ENCODE assay signal across 9 cellular contexts in the genomic region with DNA sequence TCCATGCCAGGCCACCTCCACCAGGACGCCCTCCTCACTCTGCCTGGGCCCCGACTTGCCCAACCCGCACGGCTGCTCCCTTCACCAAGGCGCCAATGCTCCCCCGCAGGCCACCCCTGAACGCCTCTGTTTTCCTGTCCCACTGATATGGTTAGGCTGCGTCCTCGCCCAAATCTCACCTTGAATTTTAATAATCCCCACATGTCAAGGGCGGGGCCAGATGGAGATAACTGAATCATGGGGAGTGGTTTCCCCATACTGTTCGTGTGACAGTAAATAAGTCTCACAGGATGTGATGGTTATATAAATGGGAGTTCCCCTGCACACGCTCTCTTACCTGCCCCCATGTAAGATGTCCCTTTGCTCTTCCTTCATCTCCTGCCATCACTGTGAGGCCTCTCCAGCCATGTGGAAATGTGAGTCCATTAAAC. TPM values are rescaled to one million over a fixed set of nuclear protein-coding genes. Genes with fewer than 3 reads are reported as not detected.
A peak's percentile ranks its signal among the peaks of the same experiment; 100 is the strongest.
DNase-seq lines count a peak whose midpoint lies in the region; ATAC-seq and TF ChIP-seq lines count a peak whose summit lies in the region.
"Had no signal": no experiment of that assay in that cellular context is flagged by ENCODE, and none has a peak within 500 bp of the region (broad histone marks: within the 10 kb centered on the region; RNA-seq: fewer than 3 reads in every experiment).

No MANE protein-coding gene starts in this region.

- H3K27ac ChIP-seq in RWPE1, result no peak overlapping the region
- H3K27ac ChIP-seq in MM.1S (ENCODE audit: low read length), result no peak overlapping the region
- H3K27ac ChIP-seq: epithelial cell of prostate had no signal

- no peaks in the 10 kb centered on the region for H3K27me3 Mint-ChIP-seq in T-helper 1 cell treated with Interleukin-12 subunit alpha and Interleukin-12 subunit beta and Interleukin-4 antibody, amounts not matched to agents 30 μg/mL and 1 μg/mL, for 36 hours (ENCODE audit: low read depth)

- H2AFZ ChIP-seq in MM.1S (ENCODE audit: low read length), result no peak overlapping the region

- peak; percentile 73 for ATAC-seq in GM19395 (IDR thresholded peaks at IDR 0.05; ENCODE audit: unreplicated experiment)
- ATAC-seq in left ventricle myocardium superior, result no peak

- no peaks in the 10 kb centered on the region for H3K27me3 ChIP-seq in MM.1S (replicated peaks; ENCODE audit: insufficient read depth, low read length)

- POLR2A ChIA-PET in RWPE1 (lab: Yijun Ruan, JAX; ENCODE audit: low non-redundant PET), result no interaction called here

- H3K9me3 ChIP-seq in MM.1S (replicated peaks; ENCODE audit: insufficient read depth, low read length), result no peaks in the 10 kb centered on the region

- H3K9me3 Mint-ChIP-seq in T-helper 1 cell treated with Interleukin-12 subunit alpha and Interleukin-12 subunit beta and Interleukin-4 antibody, amounts not matched to agents 30 μg/mL and 1 μg/mL, for 36 hours, result peaks cover 4% of the 10 kb centered on the region

- no peak overlapping the region for H3K4me3 ChIP-seq in MM.1S (ENCODE audit: low read length)

- no peaks in the 10 kb centered on the region for H3K4me1 ChIP-seq in MM.1S (ENCODE audit: low read length)

- no peaks in the 10 kb centered on the region for H3K9me2 ChIP-seq in MM.1S (replicated peaks; ENCODE audit: insufficient read depth, low read length)

- no peaks in the 10 kb centered on the region for H3F3A ChIP-seq in MM.1S (ENCODE audit: insufficient read depth, low read length)

- no peak overlapping the region for H3K9ac ChIP-seq in MM.1S (ENCODE audit: low read length)

- no peak overlapping the region for H3K4me2 ChIP-seq in MM.1S (ENCODE audit: low read depth, low read length)

- no peaks in the 10 kb centered on the region for H3K36me3 ChIP-seq in MM.1S (replicated peaks; ENCODE audit: insufficient read depth, low read length)

- H3K4me1 Mint-ChIP-seq in T-helper 1 cell treated with Interleukin-12 subunit alpha and Interleukin-12 subunit beta and Interleukin-4 antibody, amounts not matched to agents 30 μg/mL and 1 μg/mL, for 36 hours (ENCODE audit: low read depth), result peaks cover 35% of the 10 kb centered on the region

- TF ChIP-seq CTCF in RWPE1 (conservative IDR thresholded peaks at IDR 0.05; ENCODE audit: low read depth), result no peak
- no peak for TF ChIP-seq CTCF in MM.1S (IDR thresholded peaks at IDR 0.05; ENCODE audit: low read length)

- H3K36me3 Mint-ChIP-seq in T-helper 1 cell treated with Interleukin-12 subunit alpha and Interleukin-12 subunit beta and Interleukin-4 antibody, amounts not matched to agents 30 μg/mL and 1 μg/mL, for 36 hours (ENCODE audit: low read depth), result peaks cover 38% of the 10 kb centered on the region

- CTCF ChIA-PET in RWPE1 (lab: Yijun Ruan, JAX), result no interaction called here

- H3K79me2 ChIP-seq in MM.1S (ENCODE audit: low read length), result no peaks in the 10 kb centered on the region

- intact Hi-C loops in left ventricle myocardium superior (cut with micrococcal nuclease), result no loop called here

- H3K27ac Mint-ChIP-seq in T-helper 1 cell treated with Interleukin-12 subunit alpha and Interleukin-12 subunit beta and Interleukin-4 antibody, amounts not matched to agents 30 μg/mL and 1 μg/mL, for 36 hours, result peak overlapping the region; percentile 91

- peak; percentile 49 for DNase-seq in activated gamma-delta T cell treated with anti-CD3 and anti-CD28 coated beads, Interleukin-2, amount 50 U/mL, for 16 hours (ENCODE audit: low read depth)
- peak; percentile 52 for DNase-seq in stimulated activated CD8-positive, alpha-beta memory T cell treated with anti-CD3 and anti-CD28 coated beads, Interleukin-12 subunit alpha, Interleukin-12 subunit beta, amount 100 ng/mL, for 1 hour (ENCODE audit: low read depth)
- DNase-seq in RWPE1 (ENCODE audit: low spot score) (no peak), HT-29 (ENCODE audit: low spot score) (no peak), left ventricle myocardium superior (no peak), MM.1S (no peak)

- H4K20me1 ChIP-seq in MM.1S (ENCODE audit: insufficient read depth, low read length), result no peaks in the 10 kb centered on the region

- peak overlapping the region; percentile 34 for H3K4me3 Mint-ChIP-seq in T-helper 1 cell treated with Interleukin-12 subunit alpha and Interleukin-12 subunit beta and Interleukin-4 antibody, amounts not matched to agents 30 μg/mL and 1 μg/mL, for 36 hours

RNA-seq across cellular contexts. Expression of a gene that starts 29.8 kb away (rescaled TPM):
- total RNA-seq in HT-29 (2014; rRNA removed; shearing (Covaris generic)), result 9.5 and 13.3 TPM in 2 replicates
- 58.8 TPM for total RNA-seq in left ventricle myocardium superior

Comparison
In these comparisons a context has a peak if more than half of its experiments do, and no peak if none do; other contexts are left out.
1. DNase-seq: peak in activated gamma-delta T cell treated with anti-CD3 and anti-CD28 coated beads, Interleukin-2, amount 50 U/mL, for 16 hours (single experiment) and stimulated activated CD8-positive, alpha-beta memory T cell treated with anti-CD3 and anti-CD28 coated beads, Interleukin-12 subunit alpha, Interleukin-12 subunit beta, amount 100 ng/mL, for 1 hour (single experiment); none in RWPE1 (single experiment), HT-29 (single experiment), left ventricle myocardium superior (single experiment) and MM.1S (single experiment).